8 cellular contexts compared by ENCODE assay signal in the genomic region with DNA sequence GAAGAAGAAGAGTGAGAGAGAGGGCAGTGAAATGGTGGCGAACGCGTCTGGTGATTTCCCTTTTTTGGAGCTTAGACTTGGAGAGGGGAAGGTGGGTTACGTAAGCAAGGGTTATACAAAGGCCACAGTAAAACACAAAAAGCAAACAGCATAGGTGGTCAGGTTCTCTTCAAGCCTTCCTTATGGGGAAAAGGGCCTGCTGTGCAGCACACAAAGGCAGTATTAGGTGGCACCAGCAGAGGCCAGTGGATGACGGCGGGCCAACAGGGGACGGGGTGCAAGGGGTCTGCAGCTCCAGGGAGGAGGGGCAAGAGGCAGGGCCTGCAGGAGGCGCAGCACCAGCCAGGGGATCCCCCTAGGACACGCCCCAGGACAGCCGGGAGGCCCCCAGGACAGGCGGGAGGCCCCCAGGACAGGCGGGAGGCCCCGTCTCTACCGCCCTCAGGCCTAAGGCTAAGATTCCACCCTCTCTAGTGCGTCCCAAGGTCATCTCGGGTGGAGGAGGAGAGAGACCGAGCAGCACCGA. TPM values are rescaled to one million over a fixed set of nuclear protein-coding genes. Genes with fewer than 3 reads are reported as not detected.
DNase-seq lines count a peak whose midpoint lies in the region; ATAC-seq and TF ChIP-seq lines count a peak whose summit lies in the region.

No MANE protein-coding gene starts in this region.

- no peaks in the 10 kb centered on the region for H3K79me2 ChIP-seq in parathyroid adenoma

- DNase-seq in AG09319 (ENCODE audit: extremely low read depth, low read depth) (no peak), SKM-1 (lab: John Stamatoyannopoulos, UW; ENCODE audit: unreplicated experiment) (peak; percentile 85), Right ventricle myocardium superior (no peak), NCI-H2081 (lab: John Stamatoyannopoulos, UW) (no peak), OCI-M2 (lab: John Stamatoyannopoulos, UW; ENCODE audit: unreplicated experiment) (no peak), NCI-H1105 (lab: John Stamatoyannopoulos, UW) (no peak)

- peak overlapping the region; percentile 98 for H3K27ac ChIP-seq in parathyroid adenoma

- TF ChIP-seq CTCF in AG09319 (IDR thresholded peaks at IDR 0.05; ENCODE audit: low read depth, low read length): peak; percentile 4; the same call in 1 of the 2 replicates
- TF ChIP-seq CTCF in parathyroid adenoma (IDR thresholded peaks at IDR 0.05): no peak

- peak overlapping the region; percentile 4 for H3K4me2 ChIP-seq in parathyroid adenoma (ENCODE audit: low read length)

- H3K9ac ChIP-seq in parathyroid adenoma: peak overlapping the region; percentile 3

- no peaks in the 10 kb centered on the region for H3K36me3 ChIP-seq in parathyroid adenoma (ENCODE audit: control insufficient read depth, insufficient read depth, low read length)

- intact Hi-C loops in Right ventricle myocardium superior (cut with DNase I): no loop called here

- H2AFZ ChIP-seq in parathyroid adenoma: peak overlapping the region; percentile 78

- peak; percentile 51 for ATAC-seq in GM19463 (IDR thresholded peaks at IDR 0.05; ENCODE audit: unreplicated experiment)
- ATAC-seq in Right ventricle myocardium superior (ENCODE audit: poor library complexity): peak; percentile 69

- no peaks in the 10 kb centered on the region for H3K9me3 ChIP-seq in parathyroid adenoma (ENCODE audit: control insufficient read depth, low read length)

- no peak overlapping the region for H3K4me3 ChIP-seq in parathyroid adenoma (ENCODE audit: low read depth, low read length)

- peaks cover 55% of the 10 kb centered on the region for H3K4me1 ChIP-seq in parathyroid adenoma

- H3K27me3 ChIP-seq in parathyroid adenoma (ENCODE audit: control insufficient read depth, insufficient read depth, low read length): no peaks in the 10 kb centered on the region

RNA-seq across cellular contexts. Expression of a gene that starts 32.6 kb away (rescaled TPM):
- 9.8 TPM for total RNA-seq in Right ventricle myocardium superior

RNA-seq across cellular contexts. Expression of a gene that starts 43.8 kb away (rescaled TPM):
- 7.0 TPM for total RNA-seq in Right ventricle myocardium superior
